Comparison of ENCODE assay signal across 37 cellular contexts in the genomic region with DNA sequence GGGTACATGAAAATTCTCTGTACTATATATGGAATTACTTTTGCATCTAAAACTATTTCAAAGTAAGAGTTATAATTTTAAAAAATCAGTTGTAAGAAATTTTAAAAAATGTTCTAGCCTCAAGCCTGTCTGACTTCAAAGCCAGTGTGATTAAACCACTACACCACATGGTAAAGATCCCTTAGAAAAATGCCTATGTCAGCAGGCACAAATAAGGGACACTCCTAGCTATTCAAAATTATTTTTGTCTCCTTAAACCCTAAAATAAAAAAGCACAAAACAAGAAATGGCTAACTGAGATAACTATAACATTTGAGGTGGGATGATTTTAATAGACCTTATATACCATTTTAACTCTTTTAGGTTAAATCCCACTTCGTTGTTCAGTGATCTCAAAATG.
"Had no signal": no experiment of that assay in that cellular context is flagged by ENCODE, and none has a peak within 500 bp of the region (broad histone marks: within the 10 kb centered on the region; RNA-seq: fewer than 3 reads in every experiment).

No MANE protein-coding gene starts in this region.

- H3K27me3 ChIP-seq: adrenal gland, esophagus squamous epithelium, gastroesophageal sphincter, heart right ventricle, hepatocyte had no signal

- H3K4me3 ChIP-seq: adrenal gland, esophagus squamous epithelium, gastroesophageal sphincter, heart right ventricle, hepatocyte had no signal

- H3K36me3 ChIP-seq: adrenal gland, esophagus squamous epithelium, gastroesophageal sphincter, heart right ventricle had no signal

- H3K9me3 ChIP-seq: adrenal gland, esophagus squamous epithelium, gastroesophageal sphincter, heart right ventricle had no signal

- H3K36me3 Mint-ChIP-seq: activated CD4-positive, alpha-beta memory T cell treated with anti-CD3 and anti-CD28 coated beads for 36 hours; activated CD8-positive, alpha-beta memory T cell treated with anti-CD3 and anti-CD28 coated beads, Interleukin-2, amount 10 ng/mL, durations not matched to agents 7 days and 5 days; activated naive CD8-positive, alpha-beta T cell treated with anti-CD3 and anti-CD28 coated beads for 36 hours; brain had no signal

- FAIRE-seq: bronchial epithelial cell, colon, endothelial cell of umbilical vein had no signal

- H3K9me3 Mint-ChIP-seq: activated CD4-positive, alpha-beta memory T cell treated with anti-CD3 and anti-CD28 coated beads for 36 hours; activated CD4-positive, alpha-beta T cell treated with anti-CD3 and anti-CD28 coated beads, Interleukin-2, amount 10 ng/mL, durations not matched to agents 24 days and 14 days; activated naive CD4-positive, alpha-beta T cell treated with anti-CD3 and anti-CD28 coated beads for 36 hours; activated naive CD4-positive, alpha-beta T cell treated with anti-CD3 and anti-CD28 coated beads, Interleukin-2, amount 50 U/mL, for 24 hours; activated naive CD8-positive, alpha-beta T cell treated with anti-CD3 and anti-CD28 coated beads for 36 hours; activated naive CD8-positive, alpha-beta T cell treated with anti-CD3 and anti-CD28 coated beads, Interleukin-2, amount 50 U/mL, for 24 hours; activated T-helper 1 cell treated with anti-CD3 and anti-CD28 coated beads, Interleukin-12 subunit alpha, Interleukin-12 subunit beta, Interleukin-2, Interleukin-4 antibody, amounts not matched to agents 30 ng/mL and 10 ng/mL and 1 ng/mL, durations not matched to agents 14 hours and 24 hours and 36 hours; activated T-helper 2 cell treated with anti-CD3 and anti-CD28 coated beads, Interferon-gamma antibody, Interleukin-2, Interleukin-4, amounts not matched to agents 10 μg/mL and 5 μg/mL and 100 μg/mL, durations not matched to agents 14 hours and 24 hours and 36 hours; brain; effector memory CD8-positive, alpha-beta T cell; T-helper 2 cell treated with Interferon-gamma antibody and Interleukin-4, amounts not matched to agents 5 μg/mL and 100 μg/mL, for 36 hours had no signal

- H3K4me1 ChIP-seq: adrenal gland, esophagus squamous epithelium, heart right ventricle had no signal

- ATAC-seq: activated CD4-positive, alpha-beta T cell treated with anti-CD3 and anti-CD28 coated beads for 36 hours; activated CD8-positive, alpha-beta memory T cell treated with anti-CD3 and anti-CD28 coated beads, Interleukin-2, amount 10 ng/mL, durations not matched to agents 7 days and 5 days; activated CD8-positive, alpha-beta T cell treated with anti-CD3 and anti-CD28 coated beads, Interleukin-2, amount 10 ng/mL, durations not matched to agents 7 days and 5 days; activated naive CD8-positive, alpha-beta T cell treated with anti-CD3 and anti-CD28 coated beads, Interleukin-2, amount 50 U/mL, for 24 hours; effector memory CD8-positive, alpha-beta T cell; gastroesophageal sphincter; heart right ventricle; T-helper 17 cell had no signal

- H3K27ac ChIP-seq: adrenal gland, epithelial cell of prostate, esophagus squamous epithelium, gastroesophageal sphincter, heart right ventricle, hepatocyte had no signal

- H3K27ac Mint-ChIP-seq: activated CD4-positive, alpha-beta memory T cell treated with anti-CD3 and anti-CD28 coated beads for 36 hours; activated CD4-positive, alpha-beta T cell treated with anti-CD3 and anti-CD28 coated beads for 36 hours; activated CD4-positive, alpha-beta T cell treated with anti-CD3 and anti-CD28 coated beads, Interleukin-2, amount 10 ng/mL, durations not matched to agents 24 days and 14 days; activated CD8-positive, alpha-beta memory T cell treated with anti-CD3 and anti-CD28 coated beads, Interleukin-2, amount 10 ng/mL, durations not matched to agents 7 days and 5 days; activated CD8-positive, alpha-beta T cell treated with anti-CD3 and anti-CD28 coated beads, Interleukin-2, amount 10 ng/mL, durations not matched to agents 7 days and 5 days; activated naive CD4-positive, alpha-beta T cell treated with anti-CD3 and anti-CD28 coated beads for 36 hours; activated naive CD4-positive, alpha-beta T cell treated with anti-CD3 and anti-CD28 coated beads, Interleukin-2, amount 50 U/mL, for 24 hours; activated naive CD8-positive, alpha-beta T cell treated with anti-CD3 and anti-CD28 coated beads for 36 hours; activated naive CD8-positive, alpha-beta T cell treated with anti-CD3 and anti-CD28 coated beads, Interleukin-2, amount 50 U/mL, for 24 hours; activated T-helper 1 cell treated with anti-CD3 and anti-CD28 coated beads, Interleukin-12 subunit alpha, Interleukin-12 subunit beta, Interleukin-2, Interleukin-4 antibody, amounts not matched to agents 30 ng/mL and 10 ng/mL and 1 ng/mL, durations not matched to agents 14 hours and 24 hours and 36 hours; activated T-helper 2 cell treated with anti-CD3 and anti-CD28 coated beads, Interferon-gamma antibody, Interleukin-2, Interleukin-4, amounts not matched to agents 10 μg/mL and 5 μg/mL and 100 μg/mL, durations not matched to agents 14 hours and 24 hours and 36 hours; effector memory CD8-positive, alpha-beta T cell; T-helper 17 cell; T-helper 2 cell treated with Interferon-gamma antibody and Interleukin-4, amounts not matched to agents 5 μg/mL and 100 μg/mL, for 36 hours had no signal

- H3K4me3 Mint-ChIP-seq: activated CD4-positive, alpha-beta memory T cell treated with anti-CD3 and anti-CD28 coated beads for 36 hours; activated CD4-positive, alpha-beta T cell treated with anti-CD3 and anti-CD28 coated beads for 36 hours; activated CD4-positive, alpha-beta T cell treated with anti-CD3 and anti-CD28 coated beads, Interleukin-2, amount 10 ng/mL, durations not matched to agents 24 days and 14 days; activated CD8-positive, alpha-beta memory T cell treated with anti-CD3 and anti-CD28 coated beads, Interleukin-2, amount 10 ng/mL, durations not matched to agents 7 days and 5 days; activated CD8-positive, alpha-beta T cell treated with anti-CD3 and anti-CD28 coated beads, Interleukin-2, amount 10 ng/mL, durations not matched to agents 7 days and 5 days; activated naive CD4-positive, alpha-beta T cell treated with anti-CD3 and anti-CD28 coated beads for 36 hours; activated naive CD4-positive, alpha-beta T cell treated with anti-CD3 and anti-CD28 coated beads, Interleukin-2, amount 50 U/mL, for 24 hours; activated naive CD8-positive, alpha-beta T cell treated with anti-CD3 and anti-CD28 coated beads for 36 hours; activated naive CD8-positive, alpha-beta T cell treated with anti-CD3 and anti-CD28 coated beads, Interleukin-2, amount 50 U/mL, for 24 hours; activated T-helper 1 cell treated with anti-CD3 and anti-CD28 coated beads, Interleukin-12 subunit alpha, Interleukin-12 subunit beta, Interleukin-2, Interleukin-4 antibody, amounts not matched to agents 30 ng/mL and 10 ng/mL and 1 ng/mL, durations not matched to agents 14 hours and 24 hours and 36 hours; brain; effector memory CD8-positive, alpha-beta T cell; T-helper 17 cell; T-helper 2 cell treated with Interferon-gamma antibody and Interleukin-4, amounts not matched to agents 5 μg/mL and 100 μg/mL, for 36 hours had no signal

- H3K27me3 Mint-ChIP-seq: activated CD4-positive, alpha-beta memory T cell treated with anti-CD3 and anti-CD28 coated beads for 36 hours; activated CD4-positive, alpha-beta T cell treated with anti-CD3 and anti-CD28 coated beads for 36 hours; activated CD4-positive, alpha-beta T cell treated with anti-CD3 and anti-CD28 coated beads, Interleukin-2, amount 10 ng/mL, durations not matched to agents 24 days and 14 days; activated CD8-positive, alpha-beta memory T cell treated with anti-CD3 and anti-CD28 coated beads, Interleukin-2, amount 10 ng/mL, durations not matched to agents 7 days and 5 days; activated naive CD4-positive, alpha-beta T cell treated with anti-CD3 and anti-CD28 coated beads, Interleukin-2, amount 50 U/mL, for 24 hours; activated naive CD8-positive, alpha-beta T cell treated with anti-CD3 and anti-CD28 coated beads for 36 hours; activated naive CD8-positive, alpha-beta T cell treated with anti-CD3 and anti-CD28 coated beads, Interleukin-2, amount 50 U/mL, for 24 hours; effector memory CD8-positive, alpha-beta T cell; T-helper 17 cell had no signal

- DNase-seq: activated CD4-positive, alpha-beta memory T cell treated with anti-CD3 and anti-CD28 coated beads for 36 hours; activated CD4-positive, alpha-beta T cell treated with anti-CD3 and anti-CD28 coated beads for 36 hours; activated CD4-positive, alpha-beta T cell treated with anti-CD3 and anti-CD28 coated beads, Interleukin-2, amount 10 ng/mL, durations not matched to agents 24 days and 14 days; activated CD4-positive, CD25-positive, alpha-beta regulatory T cell; activated CD4-positive, CD25-positive, alpha-beta regulatory T cell treated with anti-CD3 and anti-CD28 coated beads, Interleukin-2, amount 50 U/mL, for 72 hours; activated CD8-positive, alpha-beta memory T cell treated with anti-CD3 and anti-CD28 coated beads, Interleukin-2, amount 10 ng/mL, durations not matched to agents 7 days and 5 days; activated CD8-positive, alpha-beta memory T cell treated with anti-CD3 and anti-CD28 coated beads, Interleukin-2, amount 50 U/mL, for 4 hours; activated CD8-positive, alpha-beta T cell treated with anti-CD3 and anti-CD28 coated beads, Interleukin-2, amount 10 ng/mL, durations not matched to agents 7 days and 5 days; activated effector memory CD4-positive, alpha-beta T cell treated with anti-CD3 and anti-CD28 coated beads, Interleukin-2, amount 50 U/mL, for 16 hours; activated naive CD4-positive, alpha-beta T cell treated with anti-CD3 and anti-CD28 coated beads for 36 hours; activated naive CD8-positive, alpha-beta T cell treated with anti-CD3 and anti-CD28 coated beads for 36 hours; activated naive CD8-positive, alpha-beta T cell treated with anti-CD3 and anti-CD28 coated beads, Interleukin-2, amount 50 U/mL, for 24 hours; activated T-cell treated with anti-CD3 and anti-CD28 coated beads, Interleukin-2, amount 50 U/mL, for 1 hour; activated T-cell treated with anti-CD3 and anti-CD28 coated beads, Interleukin-2, amount 50 U/mL, for 48 hours; adrenal gland; amygdala; aorta; cortex of kidney; dermis blood vessel endothelial cell; effector CD4-positive, alpha-beta T cell; effector memory CD8-positive, alpha-beta T cell; esophagus squamous epithelium; foreskin melanocyte; heart right ventricle; T-helper 17 cell; T1000 had no signal

- H3K4me2 ChIP-seq: hepatocyte had no signal

- H3K4me1 Mint-ChIP-seq: activated CD4-positive, alpha-beta T cell treated with anti-CD3 and anti-CD28 coated beads for 36 hours; activated CD4-positive, alpha-beta T cell treated with anti-CD3 and anti-CD28 coated beads, Interleukin-2, amount 10 ng/mL, durations not matched to agents 24 days and 14 days; activated CD8-positive, alpha-beta memory T cell treated with anti-CD3 and anti-CD28 coated beads, Interleukin-2, amount 10 ng/mL, durations not matched to agents 7 days and 5 days; activated naive CD4-positive, alpha-beta T cell treated with anti-CD3 and anti-CD28 coated beads, Interleukin-2, amount 50 U/mL, for 24 hours; activated naive CD8-positive, alpha-beta T cell treated with anti-CD3 and anti-CD28 coated beads for 36 hours; activated naive CD8-positive, alpha-beta T cell treated with anti-CD3 and anti-CD28 coated beads, Interleukin-2, amount 50 U/mL, for 24 hours; T-helper 17 cell had no signal
